Comparison of ENCODE assay signal across 14 cellular contexts in genomic region chr22:46933040-46933439, GRCh38.
DNase-seq lines count a peak whose midpoint lies in the region; ATAC-seq lines count a peak whose summit lies in the region.
"Had no signal": no experiment of that assay in that cellular context is flagged by ENCODE, and none has a peak within 500 bp of the region (broad histone marks: within the 10 kb centered on the region; RNA-seq: fewer than 3 reads in every experiment).

No MANE protein-coding gene starts in this region.

- DNase-seq in stimulated activated naive CD8-positive, alpha-beta T cell treated with anti-CD3 and anti-CD28 coated beads, Interleukin-15, amount 100 ng/mL, for 72 hours: no peak
- DNase-seq in activated naive CD8-positive, alpha-beta T cell treated with anti-CD3 and anti-CD28 coated beads, Interleukin-2, amount 50 U/mL, for 24 hours: no peak
- DNase-seq in immature natural killer cell: no peak
- no peak for DNase-seq in activated CD4-positive, alpha-beta T cell treated with anti-CD3 and anti-CD28 coated beads, Interleukin-2, amount 10 ng/mL, durations not matched to agents 24 days and 14 days
- no peak for DNase-seq in ACHN
- DNase-seq: BE2C, EL, HCEC 1CT, NCI-H1436, NCI-H2081, NCI-H510A treated with DMSO at 0.1 percent for 48 hours, SIG-M5 had no signal

- H3K9me3 Mint-ChIP-seq in stimulated activated naive CD8-positive, alpha-beta T cell treated with anti-CD3 and anti-CD28 coated beads, Interleukin-15, Interleukin-2, amounts not matched to agents 100 ng/mL and 50 ng/mL, for 24 hours: no peaks in the 10 kb centered on the region
- H3K9me3 Mint-ChIP-seq in stimulated activated naive CD8-positive, alpha-beta T cell treated with anti-CD3 and anti-CD28 coated beads, Interleukin-15, amount 100 ng/mL, for 72 hours: no peaks in the 10 kb centered on the region
- no peaks in the 10 kb centered on the region for H3K9me3 Mint-ChIP-seq in activated naive CD8-positive, alpha-beta T cell treated with anti-CD3 and anti-CD28 coated beads, Interleukin-2, amount 50 U/mL, for 24 hours
- peaks cover 0 to 2% (median 0%) of the 10 kb centered on the region in 6 donors for H3K9me3 Mint-ChIP-seq in immature natural killer cell
- no peaks in the 10 kb centered on the region for H3K9me3 Mint-ChIP-seq in activated CD4-positive, alpha-beta T cell treated with anti-CD3 and anti-CD28 coated beads, Interleukin-2, amount 10 ng/mL, durations not matched to agents 24 days and 14 days

- no peak for ATAC-seq in stimulated activated naive CD8-positive, alpha-beta T cell treated with anti-CD3 and anti-CD28 coated beads, Interleukin-15, amount 100 ng/mL, for 72 hours
- ATAC-seq in activated naive CD8-positive, alpha-beta T cell treated with anti-CD3 and anti-CD28 coated beads, Interleukin-2, amount 50 U/mL, for 24 hours: no peak
- ATAC-seq in HG02884 (IDR thresholded peaks at IDR 0.05; ENCODE audit: unreplicated experiment): no peak

- intact Hi-C loops in activated CD4-positive, alpha-beta T cell treated with anti-CD3 and anti-CD28 coated beads, Interleukin-2, amount 10 ng/mL, durations not matched to agents 24 days and 14 days (cut with micrococcal nuclease): no loop called here

- in situ Hi-C loops in ACHN (cut with HindIII; ENCODE audit: low pct_ligation_motif_present, low pct_unique_long_range_greater_than_20kb, low sequenced_read_pairs): no loop called here

- H3K27me3 Mint-ChIP-seq in stimulated activated naive CD8-positive, alpha-beta T cell treated with anti-CD3 and anti-CD28 coated beads, Interleukin-15, Interleukin-2, amounts not matched to agents 100 ng/mL and 50 ng/mL, for 24 hours: no peaks in the 10 kb centered on the region
- no peaks in the 10 kb centered on the region for H3K27me3 Mint-ChIP-seq in stimulated activated naive CD8-positive, alpha-beta T cell treated with anti-CD3 and anti-CD28 coated beads, Interleukin-15, amount 100 ng/mL, for 72 hours
- H3K27me3 Mint-ChIP-seq in activated naive CD8-positive, alpha-beta T cell treated with anti-CD3 and anti-CD28 coated beads, Interleukin-2, amount 50 U/mL, for 24 hours: no peaks in the 10 kb centered on the region
- H3K27me3 Mint-ChIP-seq in immature natural killer cell (ENCODE audit: low read depth in 3 of 3): peaks cover 0 to 4% (median 0%) of the 10 kb centered on the region in 3 donors
- no peaks in the 10 kb centered on the region for H3K27me3 Mint-ChIP-seq in activated CD4-positive, alpha-beta T cell treated with anti-CD3 and anti-CD28 coated beads, Interleukin-2, amount 10 ng/mL, durations not matched to agents 24 days and 14 days

- peak overlapping the region; percentile 13 for H3K4me3 Mint-ChIP-seq in stimulated activated naive CD8-positive, alpha-beta T cell treated with anti-CD3 and anti-CD28 coated beads, Interleukin-15, Interleukin-2, amounts not matched to agents 100 ng/mL and 50 ng/mL, for 24 hours
- no peak overlapping the region for H3K4me3 Mint-ChIP-seq in stimulated activated naive CD8-positive, alpha-beta T cell treated with anti-CD3 and anti-CD28 coated beads, Interleukin-15, amount 100 ng/mL, for 72 hours
- no peak overlapping the region for H3K4me3 Mint-ChIP-seq in activated naive CD8-positive, alpha-beta T cell treated with anti-CD3 and anti-CD28 coated beads, Interleukin-2, amount 50 U/mL, for 24 hours
- H3K4me3 Mint-ChIP-seq in immature natural killer cell: peak overlapping the region; percentile 56 to 82 (median 77)
- no peak overlapping the region for H3K4me3 Mint-ChIP-seq in activated CD4-positive, alpha-beta T cell treated with anti-CD3 and anti-CD28 coated beads, Interleukin-2, amount 10 ng/mL, durations not matched to agents 24 days and 14 days

- H3K27ac Mint-ChIP-seq in stimulated activated naive CD8-positive, alpha-beta T cell treated with anti-CD3 and anti-CD28 coated beads, Interleukin-15, Interleukin-2, amounts not matched to agents 100 ng/mL and 50 ng/mL, for 24 hours: peak overlapping the region; percentile 61
- H3K27ac Mint-ChIP-seq in stimulated activated naive CD8-positive, alpha-beta T cell treated with anti-CD3 and anti-CD28 coated beads, Interleukin-15, amount 100 ng/mL, for 72 hours: peak overlapping the region in 1 of 2 donors; percentile 52
- peak overlapping the region; percentile 43 for H3K27ac Mint-ChIP-seq in activated naive CD8-positive, alpha-beta T cell treated with anti-CD3 and anti-CD28 coated beads, Interleukin-2, amount 50 U/mL, for 24 hours
- H3K27ac Mint-ChIP-seq in immature natural killer cell: peak overlapping the region; percentile 82 to 94 (median 90)
- no peak overlapping the region for H3K27ac Mint-ChIP-seq in activated CD4-positive, alpha-beta T cell treated with anti-CD3 and anti-CD28 coated beads, Interleukin-2, amount 10 ng/mL, durations not matched to agents 24 days and 14 days

- peaks cover 30% of the 10 kb centered on the region for H3K4me1 Mint-ChIP-seq in stimulated activated naive CD8-positive, alpha-beta T cell treated with anti-CD3 and anti-CD28 coated beads, Interleukin-15, Interleukin-2, amounts not matched to agents 100 ng/mL and 50 ng/mL, for 24 hours (ENCODE audit: low read depth)
- H3K4me1 Mint-ChIP-seq in stimulated activated naive CD8-positive, alpha-beta T cell treated with anti-CD3 and anti-CD28 coated beads, Interleukin-15, amount 100 ng/mL, for 72 hours: peaks cover 36% of the 10 kb centered on the region
- peaks cover 31% of the 10 kb centered on the region for H3K4me1 Mint-ChIP-seq in activated naive CD8-positive, alpha-beta T cell treated with anti-CD3 and anti-CD28 coated beads, Interleukin-2, amount 50 U/mL, for 24 hours
- H3K4me1 Mint-ChIP-seq in immature natural killer cell: peaks cover 51 to 62% of the 10 kb centered on the region in 2 donors
- H3K4me1 Mint-ChIP-seq in activated CD4-positive, alpha-beta T cell treated with anti-CD3 and anti-CD28 coated beads, Interleukin-2, amount 10 ng/mL, durations not matched to agents 24 days and 14 days: peaks cover 23% of the 10 kb centered on the region

- H3K36me3 Mint-ChIP-seq in stimulated activated naive CD8-positive, alpha-beta T cell treated with anti-CD3 and anti-CD28 coated beads, Interleukin-15, Interleukin-2, amounts not matched to agents 100 ng/mL and 50 ng/mL, for 24 hours (ENCODE audit: low read depth): peaks cover 36% of the 10 kb centered on the region
- peaks cover 22% of the 10 kb centered on the region for H3K36me3 Mint-ChIP-seq in activated naive CD8-positive, alpha-beta T cell treated with anti-CD3 and anti-CD28 coated beads, Interleukin-2, amount 50 U/mL, for 24 hours (ENCODE audit: low read depth)
- peaks cover 3 to 9% (median 4%) of the 10 kb centered on the region in 3 donors for H3K36me3 Mint-ChIP-seq in immature natural killer cell
- peaks cover 9% of the 10 kb centered on the region for H3K36me3 Mint-ChIP-seq in activated CD4-positive, alpha-beta T cell treated with anti-CD3 and anti-CD28 coated beads, Interleukin-2, amount 10 ng/mL, durations not matched to agents 24 days and 14 days (ENCODE audit: low read depth)

Comparison
In these comparisons a context has a peak if more than half of its experiments do, and no peak if none do; other contexts are left out.
1. H3K4me3 Mint-ChIP-seq: peak in stimulated activated naive CD8-positive, alpha-beta T cell treated with anti-CD3 and anti-CD28 coated beads, Interleukin-15, Interleukin-2, amounts not matched to agents 100 ng/mL and 50 ng/mL, for 24 hours (single experiment) and immature natural killer cell (5 of 5); none in stimulated activated naive CD8-positive, alpha-beta T cell treated with anti-CD3 and anti-CD28 coated beads, Interleukin-15, amount 100 ng/mL, for 72 hours (0 of 2), activated naive CD8-positive, alpha-beta T cell treated with anti-CD3 and anti-CD28 coated beads, Interleukin-2, amount 50 U/mL, for 24 hours (single experiment) and activated CD4-positive, alpha-beta T cell treated with anti-CD3 and anti-CD28 coated beads, Interleukin-2, amount 10 ng/mL, durations not matched to agents 24 days and 14 days (single experiment).